ENCODE assay signal across 12 cellular contexts in the genomic region with DNA sequence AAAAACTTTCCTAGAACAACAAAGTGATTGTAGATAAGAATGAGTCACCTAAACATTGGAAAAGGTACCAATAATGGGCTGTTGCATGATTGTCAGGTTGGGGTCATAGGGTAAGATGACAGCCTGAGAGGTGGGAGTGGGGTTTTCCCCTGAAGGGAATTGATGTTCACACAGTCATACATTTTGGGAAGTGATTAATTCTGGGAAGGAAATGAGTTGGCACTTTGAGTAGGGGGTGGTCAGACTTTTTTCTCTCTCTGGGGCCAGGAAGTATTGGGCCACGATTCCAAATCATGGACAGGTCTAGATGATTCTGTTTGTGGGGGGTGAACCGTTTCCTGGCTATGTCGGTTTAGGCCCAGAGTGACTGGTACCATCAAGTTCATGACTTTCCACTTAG. TPM values are rescaled to one million over a fixed set of nuclear protein-coding genes. Genes with fewer than 3 reads are reported as not detected.
DNase-seq lines count a peak whose midpoint lies in the region; ATAC-seq, FAIRE-seq and TF ChIP-seq lines count a peak whose summit lies in the region.
"Had no signal": no experiment of that assay in that cellular context is flagged by ENCODE, and none has a peak within 500 bp of the region (broad histone marks: within the 10 kb centered on the region; RNA-seq: fewer than 3 reads in every experiment).

No MANE protein-coding gene starts in this region.

- CTCF ChIA-PET in activated CD8-positive, alpha-beta memory T cell treated with anti-CD3 and anti-CD28 coated beads, Interleukin-2, amount 10 ng/mL, durations not matched to agents 7 days and 5 days (lab: Charles Lee), result no interaction called here

- H3K27me3 ChIP-seq in spleen (replicated peaks in 1 of 7), result no peaks in the 10 kb centered on the region

- no peak for DNase-seq in activated CD8-positive, alpha-beta memory T cell treated with anti-CD3 and anti-CD28 coated beads, Interleukin-2, amount 10 ng/mL, durations not matched to agents 7 days and 5 days
- DNase-seq in activated CD8-positive, alpha-beta memory T cell treated with anti-CD3 and anti-CD28 coated beads, Interleukin-2, amount 50 U/mL, for 48 hours, result no peak
- DNase-seq in RCC 7860 (ENCODE audit: low spot score) (peak; percentile 64), spleen (no peak), amygdala (lab: John Stamatoyannopoulos, UW) (no peak), frontal cortex (ENCODE audit: low spot score in 2 of 2) (no peak)
- DNase-seq: activated gamma-delta T cell, NCI-H2029 had no signal

- FAIRE-seq in RCC 7860 (lab: Jason Lieb, UNC), result no peak
- no peak for FAIRE-seq in frontal cortex (lab: Jason Lieb, UNC)

- peaks cover 5% of the 10 kb centered on the region for H3K9me3 Mint-ChIP-seq in activated CD8-positive, alpha-beta memory T cell treated with anti-CD3 and anti-CD28 coated beads, Interleukin-2, amount 10 ng/mL, durations not matched to agents 7 days and 5 days (ENCODE audit: low read depth)
- H3K9me3 Mint-ChIP-seq in dendritic cell treated with granulocyte-macrophage colony-stimulating factor and Interleukin-4, amounts not matched to agents 40 ng/mL and 50 ng/mL, for 4 days, result no peaks in the 10 kb centered on the region

- no peaks in the 10 kb centered on the region for H3K27me3 Mint-ChIP-seq in activated CD8-positive, alpha-beta memory T cell treated with anti-CD3 and anti-CD28 coated beads, Interleukin-2, amount 10 ng/mL, durations not matched to agents 7 days and 5 days
- peaks cover 6% of the 10 kb centered on the region for H3K27me3 Mint-ChIP-seq in dendritic cell treated with granulocyte-macrophage colony-stimulating factor and Interleukin-4, amounts not matched to agents 40 ng/mL and 50 ng/mL, for 4 days

- no peak for TF ChIP-seq CTCF in spleen (IDR thresholded peaks at IDR 0.05 in 8 of 11, conservative IDR thresholded peaks at IDR 0.05 in 3 of 11)

- H3K4me3 ChIP-seq in spleen, result no peak overlapping the region
- H3K4me3 ChIP-seq: lung had no signal

- H3K4me1 Mint-ChIP-seq in activated CD8-positive, alpha-beta memory T cell treated with anti-CD3 and anti-CD28 coated beads, Interleukin-2, amount 10 ng/mL, durations not matched to agents 7 days and 5 days, result peaks cover 63% of the 10 kb centered on the region
- peaks cover 45% of the 10 kb centered on the region for H3K4me1 Mint-ChIP-seq in dendritic cell treated with granulocyte-macrophage colony-stimulating factor and Interleukin-4, amounts not matched to agents 40 ng/mL and 50 ng/mL, for 4 days (ENCODE audit: low read depth)

- peaks cover 38% of the 10 kb centered on the region for H3K36me3 Mint-ChIP-seq in activated CD8-positive, alpha-beta memory T cell treated with anti-CD3 and anti-CD28 coated beads, Interleukin-2, amount 10 ng/mL, durations not matched to agents 7 days and 5 days
- H3K36me3 Mint-ChIP-seq in dendritic cell treated with granulocyte-macrophage colony-stimulating factor and Interleukin-4, amounts not matched to agents 40 ng/mL and 50 ng/mL, for 4 days (ENCODE audit: low read depth), result no peaks in the 10 kb centered on the region

- TF ChIP-seq POLR2A in spleen (IDR thresholded peaks at IDR 0.05), result no peak

- H3K4me1 ChIP-seq in spleen, result peaks cover 31 to 80% (median 59%) of the 10 kb centered on the region in 6 donors

- H3K9me3 ChIP-seq in spleen, result no peaks in the 10 kb centered on the region

- H3K4me3 Mint-ChIP-seq in activated CD8-positive, alpha-beta memory T cell treated with anti-CD3 and anti-CD28 coated beads, Interleukin-2, amount 10 ng/mL, durations not matched to agents 7 days and 5 days, result no peak overlapping the region
- no peak overlapping the region for H3K4me3 Mint-ChIP-seq in dendritic cell treated with granulocyte-macrophage colony-stimulating factor and Interleukin-4, amounts not matched to agents 40 ng/mL and 50 ng/mL, for 4 days

- no peaks in the 10 kb centered on the region for H3K36me3 ChIP-seq in spleen

- ATAC-seq in activated CD8-positive, alpha-beta memory T cell treated with anti-CD3 and anti-CD28 coated beads, Interleukin-2, amount 10 ng/mL, durations not matched to agents 7 days and 5 days, result no peak
- no peak for ATAC-seq in HG03196 (IDR thresholded peaks at IDR 0.05; ENCODE audit: unreplicated experiment)

- 24 to 48% (median 43%) methylated on average over 3 of the region's 3 CpGs for WGBS in spleen, 5 donors

- peak overlapping the region; percentile 88 for H3K27ac Mint-ChIP-seq in activated CD8-positive, alpha-beta memory T cell treated with anti-CD3 and anti-CD28 coated beads, Interleukin-2, amount 10 ng/mL, durations not matched to agents 7 days and 5 days
- H3K27ac Mint-ChIP-seq in dendritic cell treated with granulocyte-macrophage colony-stimulating factor and Interleukin-4, amounts not matched to agents 40 ng/mL and 50 ng/mL, for 4 days, result peak overlapping the region; percentile 79

- intact Hi-C loops in dendritic cell treated with granulocyte-macrophage colony-stimulating factor and Interleukin-4, amounts not matched to agents 40 ng/mL and 50 ng/mL, for 4 days (cut with micrococcal nuclease), result no loop called here
- intact Hi-C loops in spleen (cut with DNase I; ENCODE audit: low total_unique reads), result no loop called here

- peak overlapping the region in 7 of 8 donors; percentile 30 to 79 (median 67) for H3K27ac ChIP-seq in spleen

RNA-seq across cellular contexts. Expression of gene TNFSF8, which starts 36.8 kb away (rescaled TPM):
- 10 to 100 TPM; 30.3 to 34.5 TPM for total RNA-seq in activated CD8-positive, alpha-beta memory T cell treated with anti-CD3 and anti-CD28 coated beads, Interleukin-2, amount 10 ng/mL, durations not matched to agents 7 days and 5 days
- total RNA-seq in spleen (10 to 100 TPM in 5 of 7 donors, 1 to 10 TPM in 2; 7.1 to 42.7 (median 19.2) TPM), frontal cortex (under 0.01 TPM)
- polyA plus RNA-seq in spleen, result 10 to 100 TPM in 2 of 3 donors, 1 to 10 TPM in 1; 4.8 to 16.0 (median 10.2) TPM
- total RNA-seq: SK-MEL-5 had no signal
